1 cellular context compared by ENCODE assay signal in genomic region chr12:5568325-5568981, GRCh38.
TF ChIP-seq lines count a peak whose summit lies in the region.

No MANE protein-coding gene starts in this region.

TF ChIP-seq in HepG2, 621 proteins besides CTCF, POLR2A, EP300 and RAD21 (continued from another document and continues in another):
- TF ChIP-seq, protein P1, sequence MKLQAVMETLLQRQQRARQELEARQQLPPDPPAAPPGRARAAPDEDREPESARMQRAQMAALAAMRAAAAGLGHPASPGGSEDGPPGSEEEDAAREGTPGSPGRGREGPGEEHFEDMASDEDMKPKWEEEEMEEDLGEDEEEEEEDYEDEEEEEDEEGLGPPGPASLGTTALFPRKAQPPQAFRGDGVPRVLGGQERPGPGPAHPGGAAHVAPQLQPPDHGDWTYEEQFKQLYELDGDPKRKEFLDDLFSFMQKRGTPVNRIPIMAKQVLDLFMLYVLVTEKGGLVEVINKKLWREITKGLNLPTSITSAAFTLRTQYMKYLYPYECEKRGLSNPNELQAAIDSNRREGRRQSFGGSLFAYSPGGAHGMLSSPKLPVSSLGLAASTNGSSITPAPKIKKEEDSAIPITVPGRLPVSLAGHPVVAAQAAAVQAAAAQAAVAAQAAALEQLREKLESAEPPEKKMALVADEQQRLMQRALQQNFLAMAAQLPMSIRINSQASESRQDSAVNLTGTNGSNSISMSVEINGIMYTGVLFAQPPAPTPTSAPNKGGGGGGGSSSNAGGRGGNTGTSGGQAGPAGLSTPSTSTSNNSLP (IDR thresholded peaks at IDR 0.05; ENCODE audit: low read depth, low read length), result 0 out of 2 replicates have a peak, but pooled peaks have one; percentile 23
- TF ChIP-seq KLF16 (CRISPR knock-in tag; IDR thresholded peaks at IDR 0.05), result no peak
- TF ChIP-seq DPF2 (CRISPR knock-in tag; IDR thresholded peaks at IDR 0.05; ENCODE audit: borderline replicate concordance, low read depth), result 0 out of 2 replicates have a peak, but pooled peaks have one; percentile 64
- no peak for TF ChIP-seq KMT2A (CRISPR knock-in tag; IDR thresholded peaks at IDR 0.05)
- TF ChIP-seq, protein P2, sequence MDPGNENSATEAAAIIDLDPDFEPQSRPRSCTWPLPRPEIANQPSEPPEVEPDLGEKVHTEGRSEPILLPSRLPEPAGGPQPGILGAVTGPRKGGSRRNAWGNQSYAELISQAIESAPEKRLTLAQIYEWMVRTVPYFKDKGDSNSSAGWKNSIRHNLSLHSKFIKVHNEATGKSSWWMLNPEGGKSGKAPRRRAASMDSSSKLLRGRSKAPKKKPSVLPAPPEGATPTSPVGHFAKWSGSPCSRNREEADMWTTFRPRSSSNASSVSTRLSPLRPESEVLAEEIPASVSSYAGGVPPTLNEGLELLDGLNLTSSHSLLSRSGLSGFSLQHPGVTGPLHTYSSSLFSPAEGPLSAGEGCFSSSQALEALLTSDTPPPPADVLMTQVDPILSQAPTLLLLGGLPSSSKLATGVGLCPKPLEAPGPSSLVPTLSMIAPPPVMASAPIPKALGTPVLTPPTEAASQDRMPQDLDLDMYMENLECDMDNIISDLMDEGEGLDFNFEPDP (CRISPR knock-in tag; conservative IDR thresholded peaks at IDR 0.05), result no peak
- TF ChIP-seq, protein P3, sequence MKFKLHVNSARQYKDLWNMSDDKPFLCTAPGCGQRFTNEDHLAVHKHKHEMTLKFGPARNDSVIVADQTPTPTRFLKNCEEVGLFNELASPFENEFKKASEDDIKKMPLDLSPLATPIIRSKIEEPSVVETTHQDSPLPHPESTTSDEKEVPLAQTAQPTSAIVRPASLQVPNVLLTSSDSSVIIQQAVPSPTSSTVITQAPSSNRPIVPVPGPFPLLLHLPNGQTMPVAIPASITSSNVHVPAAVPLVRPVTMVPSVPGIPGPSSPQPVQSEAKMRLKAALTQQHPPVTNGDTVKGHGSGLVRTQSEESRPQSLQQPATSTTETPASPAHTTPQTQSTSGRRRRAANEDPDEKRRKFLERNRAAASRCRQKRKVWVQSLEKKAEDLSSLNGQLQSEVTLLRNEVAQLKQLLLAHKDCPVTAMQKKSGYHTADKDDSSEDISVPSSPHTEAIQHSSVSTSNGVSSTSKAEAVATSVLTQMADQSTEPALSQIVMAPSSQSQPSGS (CRISPR knock-in tag; IDR thresholded peaks at IDR 0.05), result no peak
- peak in 1 of 2 experiments; percentile 41; a peak in 1 of 4 replicates for TF ChIP-seq ATF4 (CRISPR knock-in tag; IDR thresholded peaks at IDR 0.05)
- no peak for TF ChIP-seq PAWR (CRISPR knock-in tag; IDR thresholded peaks at IDR 0.05; ENCODE audit: borderline replicate concordance)
- TF ChIP-seq RNF2 (conservative IDR thresholded peaks at IDR 0.05; ENCODE audit: low read depth), result no peak
- TF ChIP-seq KAT8 (CRISPR knock-in tag; IDR thresholded peaks at IDR 0.05), result 0 out of 2 replicates have a peak, but pooled peaks have one; percentile 12
- TF ChIP-seq MIXL1 (CRISPR knock-in tag; IDR thresholded peaks at IDR 0.05), result peak; percentile 77
- no peak for TF ChIP-seq ZNF430 (CRISPR knock-in tag; IDR thresholded peaks at IDR 0.05)
- TF ChIP-seq SMARCE1 (IDR thresholded peaks at IDR 0.05; ENCODE audit: borderline replicate concordance), result no peak
- no peak for TF ChIP-seq ZNF496 (CRISPR knock-in tag; IDR thresholded peaks at IDR 0.05; ENCODE audit: insufficient replicate concordance)
- TF ChIP-seq, protein P4, sequence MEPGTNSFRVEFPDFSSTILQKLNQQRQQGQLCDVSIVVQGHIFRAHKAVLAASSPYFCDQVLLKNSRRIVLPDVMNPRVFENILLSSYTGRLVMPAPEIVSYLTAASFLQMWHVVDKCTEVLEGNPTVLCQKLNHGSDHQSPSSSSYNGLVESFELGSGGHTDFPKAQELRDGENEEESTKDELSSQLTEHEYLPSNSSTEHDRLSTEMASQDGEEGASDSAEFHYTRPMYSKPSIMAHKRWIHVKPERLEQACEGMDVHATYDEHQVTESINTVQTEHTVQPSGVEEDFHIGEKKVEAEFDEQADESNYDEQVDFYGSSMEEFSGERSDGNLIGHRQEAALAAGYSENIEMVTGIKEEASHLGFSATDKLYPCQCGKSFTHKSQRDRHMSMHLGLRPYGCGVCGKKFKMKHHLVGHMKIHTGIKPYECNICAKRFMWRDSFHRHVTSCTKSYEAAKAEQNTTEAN (CRISPR knock-in tag; conservative IDR thresholded peaks at IDR 0.05), result 0 out of 2 replicates have a peak, but pooled peaks have one; percentile 24
- TF ChIP-seq SMAD3 (CRISPR knock-in tag; IDR thresholded peaks at IDR 0.05), result peak; percentile 46; the same call in 1 of the 2 replicates
- TF ChIP-seq TCF7L2 (IDR thresholded peaks at IDR 0.05; ENCODE audit: low read depth, low read length), result no peak
- TF ChIP-seq SNRNP70 (IDR thresholded peaks at IDR 0.05; ENCODE audit: low read depth, low read length), result no peak
- no peak for TF ChIP-seq ARNT (IDR thresholded peaks at IDR 0.05)
- no peak for TF ChIP-seq SP2 (CRISPR knock-in tag; IDR thresholded peaks at IDR 0.05)
- no peak for TF ChIP-seq GABPB1 (CRISPR knock-in tag; IDR thresholded peaks at IDR 0.05)
- 0 out of 2 replicates have a peak, but pooled peaks have one; percentile 26 for TF ChIP-seq ZNF503 (CRISPR knock-in tag; IDR thresholded peaks at IDR 0.05)
- no peak for TF ChIP-seq KDM6A (CRISPR knock-in tag; IDR thresholded peaks at IDR 0.05; ENCODE audit: low read depth)
- TF ChIP-seq, protein P5, sequence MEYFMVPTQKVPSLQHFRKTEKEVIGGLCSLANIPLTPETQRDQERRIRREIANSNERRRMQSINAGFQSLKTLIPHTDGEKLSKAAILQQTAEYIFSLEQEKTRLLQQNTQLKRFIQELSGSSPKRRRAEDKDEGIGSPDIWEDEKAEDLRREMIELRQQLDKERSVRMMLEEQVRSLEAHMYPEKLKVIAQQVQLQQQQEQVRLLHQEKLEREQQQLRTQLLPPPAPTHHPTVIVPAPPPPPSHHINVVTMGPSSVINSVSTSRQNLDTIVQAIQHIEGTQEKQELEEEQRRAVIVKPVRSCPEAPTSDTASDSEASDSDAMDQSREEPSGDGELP (IDR thresholded peaks at IDR 0.05; ENCODE audit: borderline replicate concordance, low read depth), result no peak
- TF ChIP-seq PITX1 (CRISPR knock-in tag; IDR thresholded peaks at IDR 0.05), result 0 out of 2 replicates have a peak, but pooled peaks have one; percentile 34
- TF ChIP-seq ZNF460 (CRISPR knock-in tag; IDR thresholded peaks at IDR 0.05; ENCODE audit: borderline replicate concordance), result no peak
- TF ChIP-seq ZNF607 (CRISPR knock-in tag; IDR thresholded peaks at IDR 0.05; ENCODE audit: borderline replicate concordance), result no peak
- no peak for TF ChIP-seq NFYC (CRISPR knock-in tag; IDR thresholded peaks at IDR 0.05)
- TF ChIP-seq ZNF337 (CRISPR knock-in tag; IDR thresholded peaks at IDR 0.05; ENCODE audit: borderline replicate concordance, low read depth), result no peak
- peak; percentile 94 for TF ChIP-seq FOSL2 (CRISPR knock-in tag; IDR thresholded peaks at IDR 0.05)
- peak; percentile 70 for TF ChIP-seq ARID5B (CRISPR knock-in tag; IDR thresholded peaks at IDR 0.05)
- TF ChIP-seq FOXJ3 (CRISPR knock-in tag; IDR thresholded peaks at IDR 0.05; ENCODE audit: borderline replicate concordance), result no peak
- TF ChIP-seq SKI (IDR thresholded peaks at IDR 0.05; ENCODE audit: partially characterized antibody), result no peak
- no peak for TF ChIP-seq HNF1A (IDR thresholded peaks at IDR 0.05; ENCODE audit: low read depth)
- TF ChIP-seq HNF1A (CRISPR knock-in tag; IDR thresholded peaks at IDR 0.05; ENCODE audit: borderline replicate concordance), result no peak
- TF ChIP-seq SOX5 (CRISPR knock-in tag; IDR thresholded peaks at IDR 0.05; ENCODE audit: borderline replicate concordance), result peak; percentile 85
- TF ChIP-seq NFIB (CRISPR knock-in tag; IDR thresholded peaks at IDR 0.05; ENCODE audit: borderline replicate concordance), result no peak
- TF ChIP-seq NAIF1 (CRISPR knock-in tag; IDR thresholded peaks at IDR 0.05; ENCODE audit: borderline replicate concordance), result no peak
- TF ChIP-seq MAF1 (CRISPR knock-in tag; IDR thresholded peaks at IDR 0.05; ENCODE audit: borderline replicate concordance), result no peak
- TF ChIP-seq ZNF512B (CRISPR knock-in tag; IDR thresholded peaks at IDR 0.05; ENCODE audit: borderline replicate concordance), result no peak
- no peak for TF ChIP-seq NBN (conservative IDR thresholded peaks at IDR 0.05)
